In the genomic region with DNA sequence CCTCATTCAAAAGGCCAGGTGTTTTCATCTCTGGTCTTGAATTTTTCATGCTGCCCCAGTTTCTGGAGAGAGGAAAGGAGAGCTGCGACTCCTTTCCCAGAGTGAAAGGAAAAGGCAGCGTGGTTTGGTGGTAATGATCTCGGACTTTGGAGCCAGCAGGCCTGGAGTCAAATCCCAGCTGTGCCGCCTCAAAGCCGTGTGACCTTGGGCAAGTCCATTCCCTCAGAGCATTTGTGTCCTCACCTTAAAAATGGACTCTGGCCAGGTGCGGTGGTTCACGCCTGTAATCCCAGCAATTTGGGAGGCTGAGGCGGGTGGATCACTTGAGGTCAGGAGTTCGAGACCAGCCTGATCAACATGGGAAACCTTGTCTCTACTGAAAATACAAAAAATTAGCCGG, we compare ENCODE assay signal across 1 cellular context.
A peak's percentile ranks its signal among the peaks of the same experiment; 100 is the strongest.
TF ChIP-seq lines count a peak whose summit lies in the region.

No MANE protein-coding gene starts in this region.

TF ChIP-seq in HepG2, 621 proteins besides CTCF, POLR2A, EP300 and RAD21:
- TF ChIP-seq ZMYM2 (CRISPR knock-in tag; IDR thresholded peaks at IDR 0.05) (0 out of 2 replicates have a peak, but pooled peaks have one; percentile 47), NCOA1 (CRISPR knock-in tag; IDR thresholded peaks at IDR 0.05) (no peak), HDAC1 (CRISPR knock-in tag; IDR thresholded peaks at IDR 0.05) (no peak), ZMYM3 (CRISPR knock-in tag; IDR thresholded peaks at IDR 0.05) (peak; percentile 63; the same call in 1 of the 2 replicates), HNF4A (CRISPR knock-in tag; IDR thresholded peaks at IDR 0.05) (peak; percentile 52; the same call in 1 of the 2 replicates), ATRX (CRISPR knock-in tag; IDR thresholded peaks at IDR 0.05; ENCODE audit: borderline replicate concordance) (no peak)
- TF ChIP-seq, protein P1, sequence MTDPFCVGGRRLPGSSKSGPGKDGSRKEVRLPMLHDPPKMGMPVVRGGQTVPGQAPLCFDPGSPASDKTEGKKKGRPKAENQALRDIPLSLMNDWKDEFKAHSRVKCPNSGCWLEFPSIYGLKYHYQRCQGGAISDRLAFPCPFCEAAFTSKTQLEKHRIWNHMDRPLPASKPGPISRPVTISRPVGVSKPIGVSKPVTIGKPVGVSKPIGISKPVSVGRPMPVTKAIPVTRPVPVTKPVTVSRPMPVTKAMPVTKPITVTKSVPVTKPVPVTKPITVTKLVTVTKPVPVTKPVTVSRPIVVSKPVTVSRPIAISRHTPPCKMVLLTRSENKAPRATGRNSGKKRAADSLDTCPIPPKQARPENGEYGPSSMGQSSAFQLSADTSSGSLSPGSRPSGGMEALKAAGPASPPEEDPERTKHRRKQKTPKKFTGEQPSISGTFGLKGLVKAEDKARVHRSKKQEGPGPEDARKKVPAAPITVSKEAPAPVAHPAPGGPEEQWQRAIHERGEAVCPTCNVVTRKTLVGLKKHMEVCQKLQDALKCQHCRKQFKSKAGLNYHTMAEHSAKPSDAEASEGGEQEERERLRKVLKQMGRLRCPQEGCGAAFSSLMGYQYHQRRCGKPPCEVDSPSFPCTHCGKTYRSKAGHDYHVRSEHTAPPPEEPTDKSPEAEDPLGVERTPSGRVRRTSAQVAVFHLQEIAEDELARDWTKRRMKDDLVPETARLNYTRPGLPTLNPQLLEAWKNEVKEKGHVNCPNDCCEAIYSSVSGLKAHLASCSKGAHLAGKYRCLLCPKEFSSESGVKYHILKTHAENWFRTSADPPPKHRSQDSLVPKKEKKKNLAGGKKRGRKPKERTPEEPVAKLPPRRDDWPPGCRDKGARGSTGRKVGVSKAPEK (CRISPR knock-in tag; IDR thresholded peaks at IDR 0.05; ENCODE audit: borderline replicate concordance): no peak
- TF ChIP-seq, protein P2, sequence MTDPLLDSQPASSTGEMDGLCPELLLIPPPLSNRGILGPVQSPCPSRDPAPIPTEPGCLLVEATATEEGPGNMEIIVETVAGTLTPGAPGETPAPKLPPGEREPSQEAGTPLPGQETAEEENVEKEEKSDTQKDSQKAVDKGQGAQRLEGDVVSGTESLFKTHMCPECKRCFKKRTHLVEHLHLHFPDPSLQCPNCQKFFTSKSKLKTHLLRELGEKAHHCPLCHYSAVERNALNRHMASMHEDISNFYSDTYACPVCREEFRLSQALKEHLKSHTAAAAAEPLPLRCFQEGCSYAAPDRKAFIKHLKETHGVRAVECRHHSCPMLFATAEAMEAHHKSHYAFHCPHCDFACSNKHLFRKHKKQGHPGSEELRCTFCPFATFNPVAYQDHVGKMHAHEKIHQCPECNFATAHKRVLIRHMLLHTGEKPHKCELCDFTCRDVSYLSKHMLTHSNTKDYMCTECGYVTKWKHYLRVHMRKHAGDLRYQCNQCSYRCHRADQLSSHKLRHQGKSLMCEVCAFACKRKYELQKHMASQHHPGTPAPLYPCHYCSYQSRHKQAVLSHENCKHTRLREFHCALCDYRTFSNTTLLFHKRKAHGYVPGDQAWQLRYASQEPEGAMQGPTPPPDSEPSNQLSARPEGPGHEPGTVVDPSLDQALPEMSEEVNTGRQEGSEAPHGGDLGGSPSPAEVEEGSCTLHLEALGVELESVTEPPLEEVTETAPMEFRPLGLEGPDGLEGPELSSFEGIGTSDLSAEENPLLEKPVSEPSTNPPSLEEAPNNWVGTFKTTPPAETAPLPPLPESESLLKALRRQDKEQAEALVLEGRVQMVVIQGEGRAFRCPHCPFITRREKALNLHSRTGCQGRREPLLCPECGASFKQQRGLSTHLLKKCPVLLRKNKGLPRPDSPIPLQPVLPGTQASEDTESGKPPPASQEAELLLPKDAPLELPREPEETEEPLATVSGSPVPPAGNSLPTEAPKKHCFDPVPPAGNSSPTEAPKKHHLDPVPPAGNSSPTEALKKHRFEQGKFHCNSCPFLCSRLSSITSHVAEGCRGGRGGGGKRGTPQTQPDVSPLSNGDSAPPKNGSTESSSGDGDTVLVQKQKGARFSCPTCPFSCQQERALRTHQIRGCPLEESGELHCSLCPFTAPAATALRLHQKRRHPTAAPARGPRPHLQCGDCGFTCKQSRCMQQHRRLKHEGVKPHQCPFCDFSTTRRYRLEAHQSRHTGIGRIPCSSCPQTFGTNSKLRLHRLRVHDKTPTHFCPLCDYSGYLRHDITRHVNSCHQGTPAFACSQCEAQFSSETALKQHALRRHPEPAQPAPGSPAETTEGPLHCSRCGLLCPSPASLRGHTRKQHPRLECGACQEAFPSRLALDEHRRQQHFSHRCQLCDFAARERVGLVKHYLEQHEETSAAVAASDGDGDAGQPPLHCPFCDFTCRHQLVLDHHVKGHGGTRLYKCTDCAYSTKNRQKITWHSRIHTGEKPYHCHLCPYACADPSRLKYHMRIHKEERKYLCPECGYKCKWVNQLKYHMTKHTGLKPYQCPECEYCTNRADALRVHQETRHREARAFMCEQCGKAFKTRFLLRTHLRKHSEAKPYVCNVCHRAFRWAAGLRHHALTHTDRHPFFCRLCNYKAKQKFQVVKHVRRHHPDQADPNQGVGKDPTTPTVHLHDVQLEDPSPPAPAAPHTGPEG (CRISPR knock-in tag; IDR thresholded peaks at IDR 0.05): no peak
